9 cellular contexts compared by ENCODE assay signal in genomic region chr1:58162952-58163550, GRCh38.
DNase-seq lines count a peak whose midpoint lies in the region; ATAC-seq, FAIRE-seq and TF ChIP-seq lines count a peak whose summit lies in the region.
"Had no signal": no experiment of that assay in that cellular context is flagged by ENCODE, and none has a peak within 500 bp of the region (broad histone marks: within the 10 kb centered on the region; RNA-seq: fewer than 3 reads in every experiment).

No MANE protein-coding gene starts in this region.

- intact Hi-C loops in Caco-2 (cut with micrococcal nuclease; ENCODE audit: unreplicated experiment) (loop anchor here (5.0 to 10.0 kb wide), 2 partner anchors 98 to 151 kb away; no protein-coding TSS in a partner anchor), gastrocnemius medialis (cut with DNase I; ENCODE audit: low total_unique reads) (loop anchor here (5.0 kb wide), 1 partner anchor 1331 kb away; no protein-coding TSS in a partner anchor)

- no peaks in the 10 kb centered on the region for H3K36me3 Mint-ChIP-seq in Caco-2 (ENCODE audit: insufficient read depth, unreplicated experiment)
- H3K36me3 Mint-ChIP-seq: natural killer cell treated with Interleukin-12 subunit alpha and Interleukin-12 subunit beta and Interleukin-15 and Interleukin-18, amount 100 ng/mL, for 72 hours had no signal

- peak; percentile 80 to 91 for ATAC-seq in gastrocnemius medialis
- no peak for ATAC-seq in HG03039 (IDR thresholded peaks at IDR 0.05; ENCODE audit: unreplicated experiment)
- no peak for ATAC-seq in GM18505 (IDR thresholded peaks at IDR 0.05; ENCODE audit: unreplicated experiment)

- no peak overlapping the region for H2AFZ ChIP-seq in hepatocyte

- no peak overlapping the region for H3K27ac Mint-ChIP-seq in Caco-2 (ENCODE audit: unreplicated experiment)
- H3K27ac Mint-ChIP-seq: natural killer cell treated with Interleukin-12 subunit alpha and Interleukin-12 subunit beta and Interleukin-15 and Interleukin-18, amount 100 ng/mL, for 72 hours had no signal

- no peaks in the 10 kb centered on the region for H3K27me3 Mint-ChIP-seq in Caco-2 (ENCODE audit: insufficient read depth, unreplicated experiment)

- DNase-seq in Caco-2 (peak; percentile 47 to 52), H54 (ENCODE audit: insufficient read length, low spot score) (peak; percentile 25), NCI-H2227 treated with DMSO at 0.1 percent for 48 hours (lab: John Stamatoyannopoulos, UW) (peak; percentile 48), anterior cingulate cortex (lab: John Stamatoyannopoulos, UW) (peak in 43 of 58 donors; percentile 0 to 65 (median 15)), hepatocyte (ENCODE audit: low spot score) (peak; percentile 87), gastrocnemius medialis (peak; percentile 10 to 32)

- H3K9me3 Mint-ChIP-seq in Caco-2 (ENCODE audit: unreplicated experiment), result no peaks in the 10 kb centered on the region
- H3K9me3 Mint-ChIP-seq: natural killer cell treated with Interleukin-12 subunit alpha and Interleukin-12 subunit beta and Interleukin-15 and Interleukin-18, amount 100 ng/mL, for 72 hours had no signal

- H3K4me2 ChIP-seq in hepatocyte, result no peak overlapping the region

- H3K79me2 ChIP-seq in hepatocyte, result no peaks in the 10 kb centered on the region

- H3K27ac ChIP-seq in hepatocyte (no peak overlapping the region), gastrocnemius medialis (no peak overlapping the region)

- in situ Hi-C loops in gastrocnemius medialis (cut with MboI; ENCODE audit: low sequenced_read_pairs in 4 of 4), result loop anchor here in 2 of 4 donors (25.0 kb wide), 1 partner anchor 1326 kb away; no protein-coding TSS in a partner anchor

- no peak overlapping the region for H3K4me3 Mint-ChIP-seq in Caco-2 (ENCODE audit: unreplicated experiment)
- H3K4me3 Mint-ChIP-seq: natural killer cell treated with Interleukin-12 subunit alpha and Interleukin-12 subunit beta and Interleukin-15 and Interleukin-18, amount 100 ng/mL, for 72 hours had no signal

- WGBS in hepatocyte (ENCODE audit: low lambda C conversion rate, missing lambda C conversion rate), result 27% methylated on average over 9 of the region's 9 CpGs

- H3K4me1 Mint-ChIP-seq in Caco-2 (ENCODE audit: low read depth, unreplicated experiment), result no peaks in the 10 kb centered on the region

- H3K9me3 ChIP-seq in Caco-2, result no peaks in the 10 kb centered on the region
- H3K9me3 ChIP-seq in hepatocyte (ENCODE audit: low read depth), result no peaks in the 10 kb centered on the region
- H3K9me3 ChIP-seq in gastrocnemius medialis, result no peaks in the 10 kb centered on the region

- no peak for FAIRE-seq in H54 (lab: Jason Lieb, UNC)

- H3K4me3 ChIP-seq in Caco-2 (ENCODE audit: low read depth, low read length) (no peak overlapping the region), hepatocyte (no peak overlapping the region), gastrocnemius medialis (no peak overlapping the region)

- TF ChIP-seq CTCF in Caco-2 (IDR thresholded peaks at IDR 0.05; ENCODE audit: insufficient read depth in 1 of 2, low read depth in 1 of 2, low read length in 1 of 2, severe bottlenecking in 1 of 2, unreplicated experiment in 1 of 2), result peak; percentile 45 to 70
- peak; percentile 90 for TF ChIP-seq CTCF in hepatocyte (IDR thresholded peaks at IDR 0.05; ENCODE audit: poor library complexity)
- peak; percentile 34 to 83 (median 51) for TF ChIP-seq CTCF in gastrocnemius medialis (IDR thresholded peaks at IDR 0.05 in 4 of 5, conservative IDR thresholded peaks at IDR 0.05 in 1 of 5)

- TF ChIP-seq POLR2A in H54 (IDR thresholded peaks at IDR 0.05; ENCODE audit: low read depth, low read length) (no peak), gastrocnemius medialis (IDR thresholded peaks at IDR 0.05) (no peak), GM18505 (IDR thresholded peaks at IDR 0.05; ENCODE audit: borderline replicate concordance, extremely low read depth, insufficient read depth, insufficient read length) (no peak)

- no TSS peak for BruUV-seq in Caco-2 (replicated peaks; lab: Mats Ljungman, UMichigan)

- H3K36me3 ChIP-seq in Caco-2 (ENCODE audit: control insufficient read depth, insufficient read depth, low read length) (no peaks in the 10 kb centered on the region), hepatocyte (replicated peaks; ENCODE audit: insufficient read depth, low read depth) (no peaks in the 10 kb centered on the region), gastrocnemius medialis (no peaks in the 10 kb centered on the region)

- POLR2A ChIA-PET in Caco-2 (lab: Charles Lee), result interaction anchor here (0.5 kb wide), 1 partner anchor 118 kb away, joined by 8 read pairs; no protein-coding TSS in a partner anchor

- no peaks in the 10 kb centered on the region for H3K27me3 ChIP-seq in Caco-2 (replicated peaks; ENCODE audit: control insufficient read depth, insufficient read depth, low read length)
- peaks cover 1% of the 10 kb centered on the region for H3K27me3 ChIP-seq in hepatocyte
- H3K27me3 ChIP-seq in gastrocnemius medialis, result no peaks in the 10 kb centered on the region

- no peaks in the 10 kb centered on the region for H4K20me1 ChIP-seq in hepatocyte (ENCODE audit: insufficient read depth, poor library complexity, severe bottlenecking)

- H3K9me2 ChIP-seq in hepatocyte (replicated peaks; ENCODE audit: insufficient read depth), result no peaks in the 10 kb centered on the region

- H3K4me1 ChIP-seq in Caco-2 (no peaks in the 10 kb centered on the region), hepatocyte (ENCODE audit: insufficient read depth) (no peaks in the 10 kb centered on the region), gastrocnemius medialis (peaks cover 0 to 4% of the 10 kb centered on the region in 2 donors)

- CTCF ChIA-PET in Caco-2 (lab: Charles Lee), result no interaction called here

Comparison
In these comparisons a context has a peak if more than half of its experiments do, and no peak if none do; other contexts are left out.
1. DNase-seq: peak in every context shown above with its lines; median percentile 87 in hepatocyte; 50 in Caco-2; 48 in NCI-H2227 treated with DMSO at 0.1 percent for 48 hours; 25 in H54; 21 in gastrocnemius medialis; 15 in anterior cingulate cortex.
2. ATAC-seq: peak in gastrocnemius medialis (2 of 2); none in HG03039 (single experiment) and GM18505 (single experiment).
3. Peak in every context shown above with its lines, with median percentiles within 50 percentile points of each other: CTCF ChIP-seq.